In genomic region chr3:42801048-42801620, GRCh38 we compare ENCODE assay signal across 1 cellular context.
TF ChIP-seq lines count a peak whose summit lies in the region.

No MANE protein-coding gene starts in this region.

TF ChIP-seq in K562, 482 proteins besides CTCF, POLR2A, EP300 and RAD21:
- TF ChIP-seq TCFL5 (CRISPR knock-in tag; conservative IDR thresholded peaks at IDR 0.05) (0 out of 2 replicates have a peak, but pooled peaks have one; percentile 19), ZNF75A (CRISPR knock-in tag; IDR thresholded peaks at IDR 0.05) (no peak), IFI16 (CRISPR knock-in tag; IDR thresholded peaks at IDR 0.05) (peak; percentile 35; the same call in 1 of the 2 replicates), ZNF277 (CRISPR knock-in tag; IDR thresholded peaks at IDR 0.05; ENCODE audit: borderline replicate concordance) (no peak)
